In the genomic region with DNA sequence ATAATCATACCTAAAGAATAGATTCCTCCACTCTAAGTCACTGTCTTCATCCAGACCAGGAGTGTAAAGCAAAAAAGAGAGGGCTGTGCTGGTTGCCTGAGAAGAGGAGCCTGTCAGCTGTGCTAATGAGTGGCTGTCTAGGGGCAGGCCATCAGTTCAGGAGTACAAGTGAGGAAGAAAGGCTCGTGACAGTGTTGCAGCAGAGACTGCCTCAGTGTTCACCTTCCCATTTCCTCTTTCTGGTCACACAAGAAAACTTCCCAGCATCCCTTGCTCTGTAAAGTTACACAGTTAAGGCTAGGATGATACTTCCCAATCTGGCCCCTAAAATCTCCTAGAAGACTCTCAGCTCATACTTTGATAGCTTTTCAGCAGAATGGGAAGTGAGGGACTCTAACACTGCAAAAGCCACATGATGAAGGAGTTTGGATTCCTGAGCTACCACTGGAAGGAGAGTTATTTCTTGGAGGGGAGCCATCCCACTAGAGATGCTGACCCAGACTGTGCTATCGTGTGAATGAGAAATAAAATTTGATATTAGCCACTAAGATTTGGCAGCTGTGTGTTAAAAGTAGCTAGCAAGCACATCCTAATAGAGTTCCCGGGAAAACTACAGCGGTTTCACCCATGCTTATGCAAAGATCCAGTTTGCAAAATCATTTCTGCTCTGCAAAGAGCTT, we compare ENCODE assay signal across 10 cellular contexts.
DNase-seq lines count a peak whose midpoint lies in the region; ATAC-seq and TF ChIP-seq lines count a peak whose summit lies in the region.
"Had no signal": no experiment of that assay in that cellular context is flagged by ENCODE, and none has a peak within 500 bp of the region (broad histone marks: within the 10 kb centered on the region; RNA-seq: fewer than 3 reads in every experiment).

No MANE protein-coding gene starts in this region.

- no peaks in the 10 kb centered on the region for H3K79me2 ChIP-seq in SK-N-SH (ENCODE audit: insufficient read depth)

- POLR2A ChIA-PET in SK-N-SH (lab: Yijun Ruan, JAX), result no interaction called here

- TF ChIP-seq RAD21 in SK-N-SH (IDR thresholded peaks at IDR 0.05; ENCODE audit: low read length), result no peak

- H3K4me3 ChIP-seq in AG09309 (ENCODE audit: control insufficient read depth, low read depth, low read length) (no peak overlapping the region), fibroblast of pulmonary artery (replicated peaks; ENCODE audit: low read depth, low read length) (no peak overlapping the region), SK-N-SH (ENCODE audit: low read depth in 2 of 2, low read length in 1 of 2) (no peak overlapping the region)
- H3K4me3 ChIP-seq: PC-9 had no signal

- ATAC-seq in GM21360 (IDR thresholded peaks at IDR 0.05; ENCODE audit: unreplicated experiment) (peak; percentile 77), HG03520 (IDR thresholded peaks at IDR 0.05; ENCODE audit: unreplicated experiment) (peak; percentile 60)
- ATAC-seq: esophagus mucosa had no signal

- no peaks in the 10 kb centered on the region for H3K9me3 ChIP-seq in SK-N-SH

- CTCF ChIA-PET in SK-N-SH (lab: Yijun Ruan, JAX), result no interaction called here

- DNase-seq in AG09309 (ENCODE audit: low read depth) (peak; percentile 88), fibroblast of pulmonary artery (ENCODE audit: low read depth) (peak; percentile 76), SK-N-SH (no peak), COLO829 (ENCODE audit: low spot score) (no peak), D341Med (ENCODE audit: low spot score) (no peak)
- DNase-seq in stimulated activated CD4-positive, alpha-beta T cell treated with anti-CD3 and anti-CD28 coated beads, Interleukin-2, amount 100 ng/mL, for 48 hours, result no peak
- DNase-seq: PC-9 had no signal

- WGBS in SK-N-SH (ENCODE audit: low lambda C conversion rate), result 49% methylated on average over 4 of the region's 4 CpGs

- H4K20me1 ChIP-seq in SK-N-SH (ENCODE audit: insufficient read depth), result no peaks in the 10 kb centered on the region

- TF ChIP-seq EP300 in SK-N-SH (IDR thresholded peaks at IDR 0.05; ENCODE audit: borderline replicate concordance in 1 of 2, low read depth in 1 of 2, low read length in 1 of 2), result no peak

- H3K4me2 ChIP-seq in SK-N-SH, result no peak overlapping the region
- H3K4me2 ChIP-seq: PC-9 had no signal

- no peaks in the 10 kb centered on the region; the same call in 1 of the 2 replicates for H3K27me3 ChIP-seq in SK-N-SH (ENCODE audit: insufficient read depth)

- no peaks in the 10 kb centered on the region for H3K36me3 ChIP-seq in SK-N-SH (replicated peaks in 1 of 2; ENCODE audit: control insufficient read depth in 1 of 2, insufficient read depth in 2 of 2, low read length in 1 of 2)

- H3K9me2 ChIP-seq in SK-N-SH, result no peaks in the 10 kb centered on the region

- TF ChIP-seq CTCF in AG09309 (IDR thresholded peaks at IDR 0.05; ENCODE audit: control insufficient read depth, insufficient read depth, low read depth, low read length, missing control alignments) (no peak), fibroblast of pulmonary artery (IDR thresholded peaks at IDR 0.05; ENCODE audit: low read length, missing control alignments) (no peak), SK-N-SH (IDR thresholded peaks at IDR 0.05) (no peak)

- H3F3A ChIP-seq in SK-N-SH (replicated peaks; ENCODE audit: insufficient read depth), result no peaks in the 10 kb centered on the region

- no peak overlapping the region for H3K9ac ChIP-seq in SK-N-SH

- H2AFZ ChIP-seq in SK-N-SH (ENCODE audit: low read depth), result no peak overlapping the region
- H2AFZ ChIP-seq: PC-9 had no signal

- H3K27ac ChIP-seq in SK-N-SH (ENCODE audit: low read depth in 2 of 2, low read length in 1 of 2), result no peak overlapping the region
- H3K27ac ChIP-seq: PC-9 had no signal

- no peaks in the 10 kb centered on the region for H3K4me1 ChIP-seq in SK-N-SH (ENCODE audit: control insufficient read depth in 1 of 2, insufficient read depth in 2 of 2, low read depth in 1 of 2, low read length in 1 of 2)

TF ChIP-seq in SK-N-SH, 30 proteins besides CTCF, POLR2A, EP300 and RAD21:
- TF ChIP-seq, protein P1, sequence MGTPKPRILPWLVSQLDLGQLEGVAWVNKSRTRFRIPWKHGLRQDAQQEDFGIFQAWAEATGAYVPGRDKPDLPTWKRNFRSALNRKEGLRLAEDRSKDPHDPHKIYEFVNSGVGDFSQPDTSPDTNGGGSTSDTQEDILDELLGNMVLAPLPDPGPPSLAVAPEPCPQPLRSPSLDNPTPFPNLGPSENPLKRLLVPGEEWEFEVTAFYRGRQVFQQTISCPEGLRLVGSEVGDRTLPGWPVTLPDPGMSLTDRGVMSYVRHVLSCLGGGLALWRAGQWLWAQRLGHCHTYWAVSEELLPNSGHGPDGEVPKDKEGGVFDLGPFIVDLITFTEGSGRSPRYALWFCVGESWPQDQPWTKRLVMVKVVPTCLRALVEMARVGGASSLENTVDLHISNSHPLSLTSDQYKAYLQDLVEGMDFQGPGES (IDR thresholded peaks at IDR 0.05; ENCODE audit: low read depth, low read length), result no peak
- TF ChIP-seq RCOR1 (IDR thresholded peaks at IDR 0.05; ENCODE audit: low read length) (no peak), RFX5 (IDR thresholded peaks at IDR 0.05; ENCODE audit: low read length) (no peak), MEF2A (IDR thresholded peaks at IDR 0.05; ENCODE audit: borderline replicate concordance, low read depth) (no peak), TCF12 (IDR thresholded peaks at IDR 0.05) (no peak), NRF1 (IDR thresholded peaks at IDR 0.05; ENCODE audit: low read depth, low read length) (no peak)
- TF ChIP-seq, protein P2, sequence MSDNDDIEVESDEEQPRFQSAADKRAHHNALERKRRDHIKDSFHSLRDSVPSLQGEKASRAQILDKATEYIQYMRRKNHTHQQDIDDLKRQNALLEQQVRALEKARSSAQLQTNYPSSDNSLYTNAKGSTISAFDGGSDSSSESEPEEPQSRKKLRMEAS (IDR thresholded peaks at IDR 0.05; ENCODE audit: low read depth), result no peak
TF ChIP-seq in SK-N-SH: peak in this region for 0.

Comparison
In these comparisons a context has a peak if more than half of its experiments do, and no peak if none do; other contexts are left out.
1. DNase-seq: peak in AG09309 (single experiment) and fibroblast of pulmonary artery (single experiment); none in stimulated activated CD4-positive, alpha-beta T cell treated with anti-CD3 and anti-CD28 coated beads, Interleukin-2, amount 100 ng/mL, for 48 hours (0 of 2), SK-N-SH (single experiment), COLO829 (single experiment) and D341Med (single experiment).